10 cellular contexts compared by ENCODE assay signal in genomic region chr3:70982274-70982673, GRCh38.
DNase-seq lines count a peak whose midpoint lies in the region; ATAC-seq, FAIRE-seq and TF ChIP-seq lines count a peak whose summit lies in the region.
"Had no signal": no experiment of that assay in that cellular context is flagged by ENCODE, and none has a peak within 500 bp of the region (broad histone marks: within the 10 kb centered on the region; RNA-seq: fewer than 3 reads in every experiment).

No MANE protein-coding gene starts in this region.

- H3K9me3 ChIP-seq in A549, result no peaks in the 10 kb centered on the region

- TF ChIP-seq RAD21 in A549 (conservative IDR thresholded peaks at IDR 0.05 in 1 of 2, IDR thresholded peaks at IDR 0.05 in 1 of 2), result no peak

- H3K27ac ChIP-seq in A549 (peak overlapping the region; percentile 70 to 88), RWPE1 (no peak overlapping the region)

- FAIRE-seq in A549 (lab: Jason Lieb, UNC), result no peak

- TF ChIP-seq POLR2A in A549 (IDR thresholded peaks at IDR 0.05; ENCODE audit: low read length), result no peak

- POLR2A ChIA-PET in A549 (lab: Yijun Ruan, JAX), result interaction anchor here (0.6 kb wide), 1 partner anchor 875 kb away, joined by 6 read pairs; no protein-coding TSS in a partner anchor
- POLR2A ChIA-PET in RWPE1 (lab: Yijun Ruan, JAX; ENCODE audit: low non-redundant PET), result no interaction called here

- WGBS in A549 (ENCODE audit: missing lambda C conversion rate), result 49% methylated on average over 1 of the region's 1 CpG

- peaks cover 28% of the 10 kb centered on the region for H3K4me1 ChIP-seq in A549

- no peak for ATAC-seq in A549
- no peak for ATAC-seq in GM21381 (IDR thresholded peaks at IDR 0.05; ENCODE audit: unreplicated experiment)

- H3K4me3 ChIP-seq in A549, result no peak overlapping the region

- H3K4me2 ChIP-seq in A549, result peak overlapping the region; percentile 73

- no peak for TF ChIP-seq CTCF in A549 (IDR thresholded peaks at IDR 0.05)
- TF ChIP-seq CTCF in RWPE1 (conservative IDR thresholded peaks at IDR 0.05; ENCODE audit: low read depth), result no peak

- TF ChIP-seq EP300 in A549 (IDR thresholded peaks at IDR 0.05), result no peak

- CTCF ChIA-PET in A549 (lab: Yijun Ruan, JAX) (interaction anchor here (0.6 kb wide), 1 partner anchor 114 kb away, joined by 3 read pairs; no protein-coding TSS in a partner anchor), RWPE1 (lab: Yijun Ruan, JAX) (interaction anchor here (0.6 kb wide), 1 partner anchor 811 kb away, joined by 7 read pairs; no protein-coding TSS in a partner anchor)

- DNase-seq in A549 (ENCODE audit: low read depth in 1 of 2, low spot score in 1 of 2), result no peak
- DNase-seq in M059J (ENCODE audit: low read depth), result peak; percentile 37
- peak; percentile 68 for DNase-seq in dedifferentiated amniotic fluid mesenchymal stem cell (ENCODE audit: extremely low spot score)
- DNase-seq in myocyte (ENCODE audit: low read depth), result peak; percentile 67
- DNase-seq in islet precursor cell, result no peak
- no peak for DNase-seq in 8988T
- no peak for DNase-seq in RWPE1 (ENCODE audit: low spot score)
- DNase-seq: DMS153, SHP77 treated with DMSO at 0.1 percent for 48 hours had no signal

TF ChIP-seq in A549, 52 proteins besides CTCF, POLR2A, EP300 and RAD21:
- TF ChIP-seq JUNB (IDR thresholded peaks at IDR 0.05) (no peak), PHF8 (IDR thresholded peaks at IDR 0.05; ENCODE audit: borderline replicate concordance, low read depth) (no peak), MAZ (IDR thresholded peaks at IDR 0.05; ENCODE audit: borderline replicate concordance, low read depth, low read length) (no peak), MAX (IDR thresholded peaks at IDR 0.05) (no peak), MYC (IDR thresholded peaks at IDR 0.05; ENCODE audit: borderline replicate concordance, low read length) (no peak)

Comparison
In these comparisons a context has a peak if more than half of its experiments do, and no peak if none do; other contexts are left out.
1. DNase-seq: peak in M059J (single experiment), dedifferentiated amniotic fluid mesenchymal stem cell (single experiment) and myocyte (single experiment); none in A549 (0 of 2), islet precursor cell (single experiment), 8988T (single experiment) and RWPE1 (single experiment).